Comparison of ENCODE assay signal across 8 cellular contexts in the genomic region with DNA sequence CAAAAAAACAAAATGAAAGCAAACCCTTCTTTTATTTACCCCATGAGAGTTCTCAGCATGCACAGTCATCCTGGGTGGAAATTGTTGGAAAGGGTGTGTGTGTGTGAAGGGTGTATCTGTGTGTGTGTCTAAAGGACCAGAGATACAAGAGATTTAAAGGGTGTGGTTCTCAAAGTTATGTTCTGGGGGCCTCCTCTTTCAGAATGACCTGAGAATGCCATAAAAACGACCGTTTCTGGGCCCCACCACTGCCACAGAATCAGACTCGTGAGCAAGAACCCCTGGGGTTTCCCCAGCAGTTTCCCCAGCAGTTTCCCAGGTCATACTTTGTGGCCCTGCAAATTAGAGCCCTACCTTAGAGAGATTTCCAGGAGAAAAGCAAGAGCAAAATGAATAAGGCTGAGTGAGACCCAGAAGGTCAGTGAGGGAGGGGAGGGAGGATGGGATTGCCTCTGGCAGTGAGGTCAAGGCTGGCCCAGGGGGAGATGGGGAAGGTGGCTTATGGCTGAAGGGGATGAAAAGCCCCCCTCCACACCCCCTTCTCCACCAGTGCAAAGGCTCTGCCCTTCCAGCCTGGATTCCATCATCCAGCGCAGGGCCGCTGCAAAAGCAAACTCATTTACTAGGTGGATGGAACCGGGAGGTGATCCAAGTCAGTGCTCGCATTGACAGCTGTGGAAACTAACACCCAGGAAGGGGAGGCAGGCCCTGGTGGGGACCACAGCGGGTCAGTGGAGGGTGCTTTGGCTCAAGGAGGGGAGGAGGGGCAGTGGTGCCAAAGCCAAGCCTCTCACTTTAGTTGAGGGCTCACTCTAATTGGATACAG. TPM values are rescaled to one million over a fixed set of nuclear protein-coding genes. Genes with fewer than 3 reads are reported as not detected.
DNase-seq lines count a peak whose midpoint lies in the region; ATAC-seq and TF ChIP-seq lines count a peak whose summit lies in the region.

No MANE protein-coding gene starts in this region.

- peak; percentile 63 for ATAC-seq in GM21717 (IDR thresholded peaks at IDR 0.05; ENCODE audit: unreplicated experiment)

- H3K23ac ChIP-seq in mesenchymal stem cell (ENCODE audit: low read length in 2 of 2), result no peak overlapping the region

- no peaks in the 10 kb centered on the region for H3F3A ChIP-seq in SU-DHL-6 (ENCODE audit: insufficient read depth)

- no peak for TF ChIP-seq CTCF in SU-DHL-6 (IDR thresholded peaks at IDR 0.05; ENCODE audit: insufficient read depth, low read length, poor library complexity, severe bottlenecking)

- H3K4me2 ChIP-seq in SU-DHL-6 (ENCODE audit: low read depth, low read length, poor library complexity, severe bottlenecking), result peak overlapping the region; percentile 7
- H3K4me2 ChIP-seq in mesenchymal stem cell (ENCODE audit: low read length, poor library complexity, severe bottlenecking), result peak overlapping the region; percentile 7

- H3K27me3 ChIP-seq in SU-DHL-6 (ENCODE audit: low read length) (no peaks in the 10 kb centered on the region), mesenchymal stem cell (ENCODE audit: control insufficient read depth in 1 of 2, insufficient read depth in 1 of 2, low read length in 2 of 2) (no peaks in the 10 kb centered on the region)

- peak; percentile 36 for DNase-seq in GM04504 (ENCODE audit: low read depth)
- DNase-seq in mesenchymal stem cell, result peak; percentile 51
- DNase-seq in SKM-1 (lab: John Stamatoyannopoulos, UW; ENCODE audit: unreplicated experiment), result no peak
- no peak for DNase-seq in CD1c-positive myeloid dendritic cell (ENCODE audit: extremely low spot score)
- no peak for DNase-seq in nucleus accumbens (lab: John Stamatoyannopoulos, UW)
- no peak for DNase-seq in NCI-H1417 (lab: John Stamatoyannopoulos, UW)

- peak overlapping the region in 1 of 2 experiments; percentile 21 for H3K18ac ChIP-seq in mesenchymal stem cell (ENCODE audit: low read depth in 1 of 2, low read length in 2 of 2)

- no peak overlapping the region for H2BK15ac ChIP-seq in mesenchymal stem cell (ENCODE audit: low read depth, poor library complexity, severe bottlenecking)

- peak overlapping the region; percentile 5 to 37 for H2BK12ac ChIP-seq in mesenchymal stem cell (ENCODE audit: low read length in 2 of 2)

- no peak overlapping the region for H2AK5ac ChIP-seq in mesenchymal stem cell (ENCODE audit: low read length, severe bottlenecking)

- H3K4me1 ChIP-seq in mesenchymal stem cell (ENCODE audit: control insufficient read depth, insufficient read depth, low read depth, low read length), result peaks cover 10% of the 10 kb centered on the region

- H2BK5ac ChIP-seq in mesenchymal stem cell (ENCODE audit: low read depth, low read length, poor library complexity, severe bottlenecking), result no peak overlapping the region

- no peaks in the 10 kb centered on the region for H3K9me2 ChIP-seq in SU-DHL-6 (replicated peaks; ENCODE audit: insufficient read depth, low read length)

- no peak overlapping the region for H3K4ac ChIP-seq in mesenchymal stem cell (ENCODE audit: low read depth in 1 of 2, low read length in 2 of 2)

- H3K14ac ChIP-seq in mesenchymal stem cell (ENCODE audit: low read length in 2 of 2), result no peak overlapping the region

- WGBS in mesenchymal stem cell, result 73% methylated on average over 8 of the region's 8 CpGs

- H3K36me3 ChIP-seq in SU-DHL-6 (ENCODE audit: low read length), result no peaks in the 10 kb centered on the region
- H3K36me3 ChIP-seq in mesenchymal stem cell (ENCODE audit: control insufficient read depth in 1 of 2, insufficient read depth in 2 of 2, low read depth in 1 of 2, low read length in 2 of 2), result peaks cover 0 to 28% of the 10 kb centered on the region in 2 experiments

- peak overlapping the region; percentile 11 for H2BK120ac ChIP-seq in mesenchymal stem cell (ENCODE audit: low read depth, low read length)

- H4K20me1 ChIP-seq in SU-DHL-6 (ENCODE audit: low read depth, low read length), result no peaks in the 10 kb centered on the region

- H4K8ac ChIP-seq in mesenchymal stem cell (ENCODE audit: low read length), result peak overlapping the region; percentile 69

- H3K9me3 ChIP-seq in SU-DHL-6 (ENCODE audit: insufficient read depth, low read length), result no peaks in the 10 kb centered on the region
- no peaks in the 10 kb centered on the region for H3K9me3 ChIP-seq in mesenchymal stem cell (ENCODE audit: control insufficient read depth, low read length)

- H3K79me1 ChIP-seq in mesenchymal stem cell (replicated peaks; ENCODE audit: low read length, poor library complexity, severe bottlenecking), result peaks cover 3% of the 10 kb centered on the region

- H3K27ac ChIP-seq in SU-DHL-6 (ENCODE audit: low read depth, low read length) (no peak overlapping the region), mesenchymal stem cell (ENCODE audit: low read length, poor library complexity, severe bottlenecking) (peak overlapping the region; percentile 4)

- H2AFZ ChIP-seq in SU-DHL-6 (ENCODE audit: low read depth, low read length, severe bottlenecking), result no peak overlapping the region
- H2AFZ ChIP-seq in mesenchymal stem cell (ENCODE audit: low read depth, low read length), result no peak overlapping the region

- peak overlapping the region; percentile 43 for H4K91ac ChIP-seq in mesenchymal stem cell (ENCODE audit: low read length)

- H3K4me3 ChIP-seq in SU-DHL-6 (ENCODE audit: insufficient read depth, low read length, poor library complexity, severe bottlenecking), result no peak overlapping the region
- H3K4me3 ChIP-seq in mesenchymal stem cell (ENCODE audit: insufficient read depth in 1 of 2, low read depth in 1 of 2, low read length in 2 of 2), result peak overlapping the region in 1 of 2 experiments; percentile 60

- no peaks in the 10 kb centered on the region for H3K79me2 ChIP-seq in SU-DHL-6 (ENCODE audit: insufficient read depth, low read length)

- no peak overlapping the region for H3K9ac ChIP-seq in SU-DHL-6 (ENCODE audit: low read length)
- H3K9ac ChIP-seq in mesenchymal stem cell (ENCODE audit: low read length), result peak overlapping the region; percentile 84

RNA-seq across cellular contexts. Expression of a gene that starts 10.2 kb away (rescaled TPM):
- polyA plus RNA-seq in mesenchymal stem cell (2013, experiment 1 of 2), result 4.8 TPM
- polyA plus RNA-seq in mesenchymal stem cell (2013, experiment 2 of 2), result 5.4 TPM

RNA-seq across cellular contexts. Expression of a gene that starts 42.0 kb away (rescaled TPM):
- 68.1 TPM for polyA plus RNA-seq in mesenchymal stem cell (2013, experiment 1 of 2)
- polyA plus RNA-seq in mesenchymal stem cell (2013, experiment 2 of 2), result 67.1 TPM

Comparison
In these comparisons a context has a peak if more than half of its experiments do, and no peak if none do; other contexts are left out.
1. DNase-seq: peak in GM04504 (single experiment) and mesenchymal stem cell (single experiment); none in SKM-1 (single experiment), CD1c-positive myeloid dendritic cell (single experiment), nucleus accumbens (0 of 56) and NCI-H1417 (0 of 3).